16 cellular contexts compared by ENCODE assay signal in genomic region chr9:20426019-20426418, GRCh38.
A peak's percentile ranks its signal among the peaks of the same experiment; 100 is the strongest.
DNase-seq lines count a peak whose midpoint lies in the region; ATAC-seq, FAIRE-seq and TF ChIP-seq lines count a peak whose summit lies in the region.
"Had no signal": no experiment of that assay in that cellular context is flagged by ENCODE, and none has a peak within 500 bp of the region (broad histone marks: within the 10 kb centered on the region; RNA-seq: fewer than 3 reads in every experiment).

No MANE protein-coding gene starts in this region.

- intact Hi-C loops in natural killer cell (cut with micrococcal nuclease) = no loop called here

- no peaks in the 10 kb centered on the region for H3K4me1 Mint-ChIP-seq in natural killer cell
- H3K4me1 Mint-ChIP-seq in stimulated activated effector memory CD8-positive, alpha-beta T cell treated with anti-CD3 and anti-CD28 coated beads, Interleukin-12 subunit alpha, Interleukin-12 subunit beta, amount 100 ng/mL, for 72 hours = peaks cover 6% of the 10 kb centered on the region

- no peak overlapping the region for H3K4me3 Mint-ChIP-seq in natural killer cell
- no peak overlapping the region for H3K4me3 Mint-ChIP-seq in stimulated activated effector memory CD8-positive, alpha-beta T cell treated with anti-CD3 and anti-CD28 coated beads, Interleukin-12 subunit alpha, Interleukin-12 subunit beta, amount 100 ng/mL, for 72 hours
- H3K4me3 Mint-ChIP-seq: activated T-cell treated with anti-CD3 and anti-CD28 coated beads, Interleukin-2, amount 50 U/mL, for 4 hours had no signal

- no peak for TF ChIP-seq CTCF in natural killer cell (IDR thresholded peaks at IDR 0.05)

- ATAC-seq in GM19452 (IDR thresholded peaks at IDR 0.05; ENCODE audit: unreplicated experiment) (peak; percentile 57), HG02678 (IDR thresholded peaks at IDR 0.05; ENCODE audit: unreplicated experiment) (peak; percentile 76), HG03460 (IDR thresholded peaks at IDR 0.05; ENCODE audit: unreplicated experiment) (peak; percentile 70), natural killer cell (no peak)
- no peak for ATAC-seq in stimulated activated effector memory CD8-positive, alpha-beta T cell treated with anti-CD3 and anti-CD28 coated beads, Interleukin-12 subunit alpha, Interleukin-12 subunit beta, amount 100 ng/mL, for 72 hours
- ATAC-seq: activated T-cell treated with anti-CD3 and anti-CD28 coated beads, Interleukin-2, amount 50 U/mL, for 4 hours; heart left ventricle had no signal

- FAIRE-seq in GM12892 (lab: Jason Lieb, UNC) = peak; percentile 64

- DNase-seq in GM12892 (ENCODE audit: insufficient read length) (no peak), natural killer cell (no peak), NCI-H82 treated with DMSO at 0.1 percent for 48 hours (lab: John Stamatoyannopoulos, UW; ENCODE audit: unreplicated experiment) (no peak), activated gamma-delta T cell treated with Interleukin-2 at 50 U/mL for 16 hours (no peak)
- DNase-seq in stimulated activated effector memory CD8-positive, alpha-beta T cell treated with anti-CD3 and anti-CD28 coated beads, Interleukin-12 subunit alpha, Interleukin-12 subunit beta, amount 100 ng/mL, for 72 hours (ENCODE audit: low spot score in 2 of 2) = no peak
- DNase-seq: ACHN; activated CD4-positive, alpha-beta T cell treated with anti-CD3 and anti-CD28 coated beads, Interleukin-2, amount 50 U/mL, for 1 hour; activated T-cell treated with anti-CD3 and anti-CD28 coated beads, Interleukin-2, amount 50 U/mL, for 4 hours; COR-L47; GF-D8; heart left ventricle; NCI-H1694 treated with DMSO at 0.1 percent for 48 hours; substantia nigra had no signal

- H3K27me3 Mint-ChIP-seq in natural killer cell (ENCODE audit: low read depth in 2 of 2) = no peaks in the 10 kb centered on the region

- no peaks in the 10 kb centered on the region for H3K36me3 Mint-ChIP-seq in natural killer cell
- H3K36me3 Mint-ChIP-seq in stimulated activated effector memory CD8-positive, alpha-beta T cell treated with anti-CD3 and anti-CD28 coated beads, Interleukin-12 subunit alpha, Interleukin-12 subunit beta, amount 100 ng/mL, for 72 hours = no peaks in the 10 kb centered on the region

- no peaks in the 10 kb centered on the region for H3K9me3 Mint-ChIP-seq in natural killer cell
- no peaks in the 10 kb centered on the region for H3K9me3 Mint-ChIP-seq in stimulated activated effector memory CD8-positive, alpha-beta T cell treated with anti-CD3 and anti-CD28 coated beads, Interleukin-12 subunit alpha, Interleukin-12 subunit beta, amount 100 ng/mL, for 72 hours
- H3K9me3 Mint-ChIP-seq: activated T-cell treated with anti-CD3 and anti-CD28 coated beads, Interleukin-2, amount 50 U/mL, for 4 hours had no signal

- no peak for TF ChIP-seq POLR2A in GM12892 (IDR thresholded peaks at IDR 0.05; ENCODE audit: low read depth, low read length)

- H3K27ac Mint-ChIP-seq in natural killer cell = no peak overlapping the region
- H3K27ac Mint-ChIP-seq in stimulated activated effector memory CD8-positive, alpha-beta T cell treated with anti-CD3 and anti-CD28 coated beads, Interleukin-12 subunit alpha, Interleukin-12 subunit beta, amount 100 ng/mL, for 72 hours = no peak overlapping the region

Comparison
In these comparisons a context has a peak if more than half of its experiments do, and no peak if none do; other contexts are left out.
1. ATAC-seq: peak in GM19452 (single experiment), HG02678 (single experiment) and HG03460 (single experiment); none in natural killer cell (0 of 3) and stimulated activated effector memory CD8-positive, alpha-beta T cell treated with anti-CD3 and anti-CD28 coated beads, Interleukin-12 subunit alpha, Interleukin-12 subunit beta, amount 100 ng/mL, for 72 hours (single experiment).